In genomic region chr1:223225481-223225880, GRCh38 we compare ENCODE assay signal across 1 cellular context.
TF ChIP-seq lines count a peak whose summit lies in the region.

No MANE protein-coding gene starts in this region.

TF ChIP-seq in HepG2, 621 proteins besides CTCF, POLR2A, EP300 and RAD21 (continued from another document):
- TF ChIP-seq TERF1 (CRISPR knock-in tag; IDR thresholded peaks at IDR 0.05) (no peak), YEATS4 (CRISPR knock-in tag; IDR thresholded peaks at IDR 0.05; ENCODE audit: borderline replicate concordance) (no peak), REL (CRISPR knock-in tag; conservative IDR thresholded peaks at IDR 0.05) (no peak), RARG (CRISPR knock-in tag; IDR thresholded peaks at IDR 0.05; ENCODE audit: low read depth) (no peak), SPEN (CRISPR knock-in tag; IDR thresholded peaks at IDR 0.05; ENCODE audit: low read depth) (no peak), ARID3A (IDR thresholded peaks at IDR 0.05; ENCODE audit: low read depth, low read length) (no peak), NFE2 (CRISPR knock-in tag; IDR thresholded peaks at IDR 0.05) (no peak), ZNF570 (CRISPR knock-in tag; IDR thresholded peaks at IDR 0.05; ENCODE audit: borderline replicate concordance) (no peak), HIVEP1 (CRISPR knock-in tag; IDR thresholded peaks at IDR 0.05) (no peak), ZBTB42 (CRISPR knock-in tag; IDR thresholded peaks at IDR 0.05) (no peak), ZNF616 (CRISPR knock-in tag; IDR thresholded peaks at IDR 0.05; ENCODE audit: low read depth) (no peak)
